In genomic region chr21:34020005-34020847, GRCh38 we compare ENCODE assay signal across 8 cellular contexts. TPM values are rescaled to one million over a fixed set of nuclear protein-coding genes. Genes with fewer than 3 reads are reported as not detected.
A peak's percentile ranks its signal among the peaks of the same experiment; 100 is the strongest.
DNase-seq lines count a peak whose midpoint lies in the region; ATAC-seq lines count a peak whose summit lies in the region.

No MANE protein-coding gene starts in this region.

- ATAC-seq in GM19025 (IDR thresholded peaks at IDR 0.05; ENCODE audit: low read depth, unreplicated experiment) (peak; percentile 31), HG03196 (IDR thresholded peaks at IDR 0.05; ENCODE audit: unreplicated experiment) (peak; percentile 41), GM18519 (IDR thresholded peaks at IDR 0.05; ENCODE audit: low FRiP score, unreplicated experiment) (no peak)

- DNase-seq in Ammon's horn (ENCODE audit: low spot score) = peak; percentile 20
- peak; percentile 83 to 87 for DNase-seq in SHP77 (lab: John Stamatoyannopoulos, UW)
- peak; percentile 48 for DNase-seq in pons (ENCODE audit: low spot score)
- no peak for DNase-seq in NCI-H1436 treated with DMSO at 0.1 percent for 48 hours (lab: John Stamatoyannopoulos, UW)
- no peak for DNase-seq in mesenteric fat pad (ENCODE audit: low spot score)

RNA-seq across cellular contexts. Expression of gene MRPS6, which starts 53.2 kb away (rescaled TPM):
- 69.3 TPM for total RNA-seq in mesenteric fat pad

RNA-seq across cellular contexts. Expression of gene SLC5A3, which starts 53.2 kb away (rescaled TPM):
- 25.0 TPM for total RNA-seq in mesenteric fat pad

Comparison
In these comparisons a context has a peak if more than half of its experiments do, and no peak if none do; other contexts are left out.
1. DNase-seq: peak in Ammon's horn (single experiment), SHP77 (2 of 2) and pons (single experiment); none in NCI-H1436 treated with DMSO at 0.1 percent for 48 hours (single experiment) and mesenteric fat pad (single experiment).